In genomic region chr11:95443386-95443785, GRCh38 we compare ENCODE assay signal across 10 cellular contexts.
DNase-seq lines count a peak whose midpoint lies in the region; ATAC-seq and TF ChIP-seq lines count a peak whose summit lies in the region.
"Had no signal": no experiment of that assay in that cellular context is flagged by ENCODE, and none has a peak within 500 bp of the region (broad histone marks: within the 10 kb centered on the region; RNA-seq: fewer than 3 reads in every experiment).

No MANE protein-coding gene starts in this region.

- H3K9me3 ChIP-seq in OCI-LY7 (ENCODE audit: low read length) (no peaks in the 10 kb centered on the region), right cardiac atrium (ENCODE audit: control insufficient read depth, low read length) (no peaks in the 10 kb centered on the region)

- no peak for TF ChIP-seq CTCF in OCI-LY7 (conservative IDR thresholded peaks at IDR 0.05; ENCODE audit: low read length)

- intact Hi-C loops in OCI-LY7 (cut with micrococcal nuclease; ENCODE audit: unreplicated experiment) = no loop called here
- intact Hi-C loops in right cardiac atrium (cut with DNase I) = no loop called here

- no peaks in the 10 kb centered on the region for H3K79me2 ChIP-seq in OCI-LY7 (ENCODE audit: insufficient read depth, low read depth, low read length)
- H3K79me2 ChIP-seq: hepatocyte had no signal

- no peaks in the 10 kb centered on the region for H3K4me1 ChIP-seq in OCI-LY7 (ENCODE audit: insufficient read depth, low read length, poor library complexity, severe bottlenecking)
- no peaks in the 10 kb centered on the region for H3K4me1 ChIP-seq in right cardiac atrium (ENCODE audit: control insufficient read depth, insufficient read depth, low read length)

- H3K27ac ChIP-seq in OCI-LY7 (ENCODE audit: low read depth, low read length, poor library complexity, severe bottlenecking) (no peak overlapping the region), right cardiac atrium (ENCODE audit: low read length) (no peak overlapping the region)
- H3K27ac ChIP-seq: hepatocyte had no signal

- H2AFZ ChIP-seq in OCI-LY7 (ENCODE audit: low read length) = no peak overlapping the region
- H2AFZ ChIP-seq: hepatocyte had no signal

- 90% methylated on average over 5 of the region's 5 CpGs for WGBS in right cardiac atrium

- BruUV-seq in OCI-LY7 (replicated peaks; lab: Mats Ljungman, UMichigan) = no TSS peak

- ATAC-seq in activated CD4-positive, CD25-positive, alpha-beta regulatory T cell treated with anti-CD3 and anti-CD28 coated beads, Interleukin-2, amount 50 U/mL, for 24 hours = peak; percentile 90 to 92
- ATAC-seq in GM21526 (IDR thresholded peaks at IDR 0.05; ENCODE audit: low FRiP score, unreplicated experiment) (peak; percentile 91), right cardiac atrium (no peak), HG03354 (IDR thresholded peaks at IDR 0.05; ENCODE audit: poor library complexity, severe bottlenecking, unreplicated experiment) (no peak), HG02623 (IDR thresholded peaks at IDR 0.05; ENCODE audit: unreplicated experiment) (no peak)

- H3K4me3 ChIP-seq in OCI-LY7 (ENCODE audit: low read depth, low read length, poor library complexity, severe bottlenecking) = no peak overlapping the region
- H3K4me3 ChIP-seq in right cardiac atrium (ENCODE audit: low read length) = no peak overlapping the region
- H3K4me3 ChIP-seq: hepatocyte had no signal

- no peak for DNase-seq in activated CD4-positive, CD25-positive, alpha-beta regulatory T cell (lab: John Stamatoyannopoulos, UW)
- DNase-seq in OCI-LY7 (ENCODE audit: low spot score) (peak; percentile 10), right cardiac atrium (no peak)
- peak; percentile 4 for DNase-seq in stimulated activated CD4-positive, alpha-beta T cell treated with anti-CD3 and anti-CD28 coated beads, Interleukin-2, amount 100 ng/mL, for 4 hours (ENCODE audit: low read depth)
- DNase-seq: HFFc6 had no signal

- H3K36me3 ChIP-seq in OCI-LY7 (ENCODE audit: insufficient read depth, low read length) = no peaks in the 10 kb centered on the region

- CTCF ChIA-PET in OCI-LY7 (lab: Charles Lee; ENCODE audit: unreplicated experiment) = no interaction called here

- POLR2A ChIA-PET in OCI-LY7 (lab: Charles Lee) = interaction anchor here (0.6 to 1.5 kb wide), 4 partner anchors 11 to 24 kb away, joined by 3 to 4 read pairs (median 4); no protein-coding TSS in a partner anchor

- no peaks in the 10 kb centered on the region for H4K20me1 ChIP-seq in OCI-LY7 (ENCODE audit: insufficient read depth, low read length)

- H3K4me2 ChIP-seq in OCI-LY7 (ENCODE audit: low read length) = no peak overlapping the region
- H3K4me2 ChIP-seq: hepatocyte had no signal

- H3K27me3 ChIP-seq in right cardiac atrium (ENCODE audit: control insufficient read depth, insufficient read depth) = no peaks in the 10 kb centered on the region
- H3K27me3 ChIP-seq: hepatocyte had no signal

- H3K9me2 ChIP-seq in OCI-LY7 (ENCODE audit: insufficient read depth, low read length) = no peaks in the 10 kb centered on the region

Comparison
In these comparisons a context has a peak if more than half of its experiments do, and no peak if none do; other contexts are left out.
1. ATAC-seq: peak in activated CD4-positive, CD25-positive, alpha-beta regulatory T cell treated with anti-CD3 and anti-CD28 coated beads, Interleukin-2, amount 50 U/mL, for 24 hours (2 of 2) and GM21526 (single experiment); none in right cardiac atrium (0 of 2), HG03354 (single experiment) and HG02623 (single experiment).
2. DNase-seq: peak in OCI-LY7 (single experiment) and stimulated activated CD4-positive, alpha-beta T cell treated with anti-CD3 and anti-CD28 coated beads, Interleukin-2, amount 100 ng/mL, for 4 hours (single experiment); none in activated CD4-positive, CD25-positive, alpha-beta regulatory T cell (0 of 4) and right cardiac atrium (0 of 3).